Comparison of ENCODE assay signal across 9 cellular contexts in genomic region chr4:6641971-6642320, GRCh38. TPM values are rescaled to one million over a fixed set of nuclear protein-coding genes. Genes with fewer than 3 reads are reported as not detected.
A peak's percentile ranks its signal among the peaks of the same experiment; 100 is the strongest.
DNase-seq lines count a peak whose midpoint lies in the region; ATAC-seq, FAIRE-seq and TF ChIP-seq lines count a peak whose summit lies in the region.
"Had no signal": no experiment of that assay in that cellular context is flagged by ENCODE, and none has a peak within 500 bp of the region (broad histone marks: within the 10 kb centered on the region; RNA-seq: fewer than 3 reads in every experiment).

No MANE protein-coding gene starts in this region.

- peak overlapping the region; percentile 99 for H3K4me2 ChIP-seq in A549
- peak overlapping the region; percentile 99 for H3K4me2 ChIP-seq in IMR-90 (ENCODE audit: low read depth, low read length)

- WGBS in A549 (ENCODE audit: missing lambda C conversion rate) = 67% methylated on average over 5 of the region's 5 CpGs
- WGBS in IMR-90 (ENCODE audit: extremely low coverage in 2 of 2, insufficient read length in 1 of 2), 2 experiments = 65% methylated on average over 4 of the region's 5 CpGs; no CpG with 5 or more reads in 1 of the 2 experiments

- H2AFZ ChIP-seq in IMR-90 (replicated peaks; ENCODE audit: low read length, poor library complexity) = no peak overlapping the region

- H3K9me1 ChIP-seq in IMR-90 (ENCODE audit: insufficient read depth, low read length) = peaks cover 13% of the 10 kb centered on the region

- TF ChIP-seq CTCF in A549 (IDR thresholded peaks at IDR 0.05) (no peak), IMR-90 (conservative IDR thresholded peaks at IDR 0.05; ENCODE audit: low read depth, low read length) (no peak), chondrocyte (IDR thresholded peaks at IDR 0.05) (no peak)

- H3K27ac Mint-ChIP-seq in chondrocyte (ENCODE audit: unreplicated experiment) = peak overlapping the region; percentile 99

- H3K27me3 Mint-ChIP-seq in chondrocyte (ENCODE audit: low read depth) = no peaks in the 10 kb centered on the region

- no peak for TF ChIP-seq EP300 in A549 (IDR thresholded peaks at IDR 0.05)

- H3K4me1 ChIP-seq in A549 (peaks cover 10% of the 10 kb centered on the region), IMR-90 (ENCODE audit: control insufficient read depth, insufficient read depth, low read length) (peaks cover 10% of the 10 kb centered on the region), muscle layer of colon (ENCODE audit: insufficient read depth, low read length) (peaks cover 23% of the 10 kb centered on the region)

- 0 out of 2 replicates have a peak overlapping the region, but pooled peaks have one; percentile 80 for H3K14ac ChIP-seq in IMR-90 (replicated peaks; ENCODE audit: low read depth, low read length)

- H3K27me3 ChIP-seq in IMR-90 (ENCODE audit: control insufficient read depth, insufficient read depth, low read length) (no peaks in the 10 kb centered on the region; the same call in 1 of the 2 replicates), muscle layer of colon (ENCODE audit: control insufficient read depth in 1 of 2, insufficient read depth in 2 of 2, low read length in 2 of 2) (no peaks in the 10 kb centered on the region)

- no peak overlapping the region for H4K8ac ChIP-seq in IMR-90 (ENCODE audit: low read depth in 2 of 2, low read length in 2 of 2)

- H2BK120ac ChIP-seq in IMR-90 (ENCODE audit: low read depth, low read length) = no peak overlapping the region

- POLR2A ChIA-PET in A549 (lab: Yijun Ruan, JAX) = no interaction called here
- POLR2A ChIA-PET in IMR-90 (lab: Charles Lee; ENCODE audit: unreplicated experiment) = no interaction called here

- H3K9me3 Mint-ChIP-seq in chondrocyte (ENCODE audit: low read depth) = no peaks in the 10 kb centered on the region

- dilution Hi-C loops in IMR-90 (cut with HindIII; ENCODE audit: low sequenced_read_pairs, unreplicated experiment) = no loop called here

- H3K4me3 ChIP-seq in A549 = peak overlapping the region; percentile 62
- peak overlapping the region; percentile 82 for H3K4me3 ChIP-seq in IMR-90 (ENCODE audit: insufficient read depth, low read depth, low read length)
- H3K4me3 ChIP-seq in muscle layer of colon (ENCODE audit: low read depth in 1 of 2, low read length in 2 of 2) = peak overlapping the region; percentile 88 to 94

- intact Hi-C loops in IMR-90 (cut with micrococcal nuclease) = loop anchor here (2.0 kb wide), 2 partner anchors 67 to 75 kb away; partner anchors contain the start of genes BLOC1S4 and MRFAP1L1

- TF ChIP-seq RAD21 in A549 (conservative IDR thresholded peaks at IDR 0.05 in 1 of 2, IDR thresholded peaks at IDR 0.05 in 1 of 2) = no peak
- TF ChIP-seq RAD21 in IMR-90 (IDR thresholded peaks at IDR 0.05; ENCODE audit: low read length) = no peak

- no peak overlapping the region for H2BK5ac ChIP-seq in IMR-90 (ENCODE audit: low read depth, low read length, poor library complexity, severe bottlenecking)

- CTCF ChIA-PET in A549 (lab: Yijun Ruan, JAX) (interaction anchor here (1.5 to 2.5 kb wide), 4 partner anchors 10 to 96 kb away, joined by 4 to 13 read pairs (median 6); no protein-coding TSS in a partner anchor), IMR-90 (lab: Yijun Ruan, JAX) (interaction anchor here (0.6 kb wide), 1 partner anchor 16 kb away, joined by 3 read pairs; no protein-coding TSS in a partner anchor)

- H3K36me3 ChIP-seq in IMR-90 (ENCODE audit: control insufficient read depth, insufficient read depth, low read length) (peaks cover 13% of the 10 kb centered on the region), muscle layer of colon (ENCODE audit: insufficient read depth, low read length) (peaks cover 25% of the 10 kb centered on the region)

- TF ChIP-seq POLR2A in A549 (IDR thresholded peaks at IDR 0.05; ENCODE audit: low read length) = no peak
- no peak for TF ChIP-seq POLR2A in IMR-90 (IDR thresholded peaks at IDR 0.05; ENCODE audit: low read depth, low read length)

- peak overlapping the region; percentile 96 for H3K4me3 Mint-ChIP-seq in chondrocyte (ENCODE audit: unreplicated experiment)

- peaks cover 12 to 41% of the 10 kb centered on the region in 2 experiments for H3K79me1 ChIP-seq in IMR-90 (ENCODE audit: low read depth in 1 of 2, low read length in 2 of 2)

- peaks cover 35% of the 10 kb centered on the region for H4K20me1 ChIP-seq in IMR-90 (ENCODE audit: insufficient read depth, low read length)

- H3K4ac ChIP-seq in IMR-90 (ENCODE audit: low read depth, low read length) = no peak overlapping the region

- peak overlapping the region; percentile 97 for H3K9ac ChIP-seq in IMR-90 (ENCODE audit: low read depth, low read length)
- peak overlapping the region; percentile 79 for H3K9ac ChIP-seq in muscle layer of colon (ENCODE audit: low read length)

- H3K56ac ChIP-seq in IMR-90 (ENCODE audit: extremely low read depth, insufficient read depth, low read length) = peak overlapping the region; percentile 31; the same call in 1 of the 2 replicates

- H3K27ac ChIP-seq in A549 = peak overlapping the region; percentile 87 to 98; a peak in 4 of 6 replicates
- H3K27ac ChIP-seq in IMR-90 (ENCODE audit: insufficient read depth, low read length) = no peak overlapping the region
- peak overlapping the region; percentile 99 for H3K27ac ChIP-seq in muscle layer of colon (ENCODE audit: low read depth, low read length)

- no peak for DNase-seq in A549 (ENCODE audit: low read depth in 1 of 2, low spot score in 1 of 2)
- peak; percentile 45 for DNase-seq in IMR-90
- no peak for DNase-seq in chondrocyte (ENCODE audit: low spot score)
- DNase-seq in activated effector memory CD4-positive, alpha-beta T cell treated with anti-CD3 and anti-CD28 coated beads, Interleukin-2, amount 50 U/mL, for 16 hours = no peak
- no peak for DNase-seq in effector CD8-positive, alpha-beta T cell (lab: John Stamatoyannopoulos, UW)
- DNase-seq: NCI-H1694 had no signal

- no peak overlapping the region for H2AK5ac ChIP-seq in IMR-90 (ENCODE audit: low read depth, low read length)

- no peak overlapping the region for H4K91ac ChIP-seq in IMR-90 (ENCODE audit: insufficient read depth, low read depth, low read length)

- no peak overlapping the region for H3K18ac ChIP-seq in IMR-90 (ENCODE audit: low read depth, low read length)

- H2BK20ac ChIP-seq in IMR-90 (ENCODE audit: low read depth, low read length) = no peak overlapping the region

- BruUV-seq in IMR-90 (replicated peaks; lab: Mats Ljungman, UMichigan) = no TSS peak

- H4K5ac ChIP-seq in IMR-90 (ENCODE audit: low read depth, low read length) = no peak overlapping the region

- H3K4me1 Mint-ChIP-seq in chondrocyte (ENCODE audit: low read depth) = peaks cover 24% of the 10 kb centered on the region

- H3K9me3 ChIP-seq in A549 (no peaks in the 10 kb centered on the region), IMR-90 (ENCODE audit: control insufficient read depth, insufficient read depth, low read length) (no peaks in the 10 kb centered on the region), muscle layer of colon (ENCODE audit: low read length) (no peaks in the 10 kb centered on the region)

- in situ Hi-C loops in IMR-90 (cut with MboI; ENCODE audit: low sequenced_read_pairs) = no loop called here

- no peak for ATAC-seq in A549
- no peak for ATAC-seq in IMR-90 (ENCODE audit: low read depth)
- no peak for ATAC-seq in HG03457 (IDR thresholded peaks at IDR 0.05; ENCODE audit: unreplicated experiment)
- ATAC-seq in HG03196 (IDR thresholded peaks at IDR 0.05; ENCODE audit: unreplicated experiment) = no peak

- H3K23ac ChIP-seq in IMR-90 (ENCODE audit: low read depth, low read length) = 0 out of 2 replicates have a peak overlapping the region, but pooled peaks have one; percentile 32

- no peak overlapping the region for H2AK9ac ChIP-seq in IMR-90 (replicated peaks; ENCODE audit: low read depth, low read length, poor library complexity)

- H3K36me3 Mint-ChIP-seq in chondrocyte (ENCODE audit: low read depth) = peaks cover 17% of the 10 kb centered on the region

- no peak for FAIRE-seq in A549 (lab: Jason Lieb, UNC)

- H2BK15ac ChIP-seq in IMR-90 (ENCODE audit: low read depth, low read length) = no peak overlapping the region

TF ChIP-seq in A549, 52 proteins besides CTCF, POLR2A, EP300 and RAD21 (continues in another document):
- TF ChIP-seq ZFP36 (IDR thresholded peaks at IDR 0.05; ENCODE audit: borderline replicate concordance, partially characterized antibody) = no peak
- no peak for TF ChIP-seq CBX8 (IDR thresholded peaks at IDR 0.05)
- no peak for TF ChIP-seq EHF (CRISPR knock-in tag; IDR thresholded peaks at IDR 0.05)
- TF ChIP-seq ZNF302 (CRISPR knock-in tag; IDR thresholded peaks at IDR 0.05) = no peak
- no peak for TF ChIP-seq HDAC2 (IDR thresholded peaks at IDR 0.05)
- no peak for TF ChIP-seq NPAS2 (CRISPR knock-in tag; IDR thresholded peaks at IDR 0.05; ENCODE audit: borderline replicate concordance)

TF ChIP-seq in IMR-90, 13 proteins besides CTCF, POLR2A, EP300 and RAD21:
- TF ChIP-seq CHD1 (IDR thresholded peaks at IDR 0.05; ENCODE audit: low read depth, low read length) = no peak
- TF ChIP-seq MXI1 (IDR thresholded peaks at IDR 0.05; ENCODE audit: borderline replicate concordance, low read depth, low read length) = peak; percentile 54

RNA-seq across cellular contexts. Expression of gene MRFAP1, which starts 1.5 kb away (rescaled TPM):
- polyA plus RNA-seq in A549 (2011; rRNA removed) (185 and 272 TPM in 2 replicates), A549 (2017; fragmentation: RNase III; extraction: RNeasy Plus Mini Kit Qiagen cat#74134 plus additional on column Dnase treatment) (293 to 304 TPM (median 294 TPM) in 3 replicates), IMR-90 (2012; rRNA removed) (268 and 279 TPM in 2 replicates)
- 211 and 261 TPM in 2 replicates for polyA plus RNA-seq in A549 (2012; cell fraction: cytosol; rRNA removed)
- 116 and 120 TPM in 2 replicates for polyA plus RNA-seq in A549 (2012; cell fraction: nucleus; rRNA removed)
- 23.9 and 24.5 TPM in 2 replicates for polyA minus RNA-seq in A549 (2011; rRNA and poly(A)+ RNA removed)
- total RNA-seq in IMR-90 (2012; rRNA removed) (65.4 and 131 TPM in 2 replicates), chondrocyte (247 to 293 TPM (median 250 TPM) in 3 replicates)
- 176 and 281 TPM in 2 replicates for polyA plus RNA-seq in IMR-90 (2012; cell fraction: cytosol; rRNA removed)
- polyA plus RNA-seq in IMR-90 (2012; cell fraction: nucleus; rRNA removed; ENCODE audit: low replicate concordance) = 72.6 and 119 TPM in 2 replicates

RNA-seq across cellular contexts. Expression of gene S100P, which starts 51.7 kb away (rescaled TPM):
- polyA plus RNA-seq in A549 (2011; rRNA removed) = 171 and 291 TPM in 2 replicates
- 46.4 and 54.2 TPM in 2 replicates for polyA plus RNA-seq in A549 (2012; cell fraction: cytosol; rRNA removed)
- polyA plus RNA-seq in A549 (2012; cell fraction: nucleus; rRNA removed) = 11.5 and 12.5 TPM in 2 replicates
- 11.4 to 20.9 TPM (median 16.0 TPM) in 3 replicates for polyA plus RNA-seq in A549 (2017; fragmentation: RNase III; extraction: RNeasy Plus Mini Kit Qiagen cat#74134 plus additional on column Dnase treatment)
- polyA minus RNA-seq in A549 (2011; rRNA and poly(A)+ RNA removed) = 20.1 and 28.1 TPM in 2 replicates
- not detected in 2 replicates for total RNA-seq in IMR-90 (2012; rRNA removed)
- polyA plus RNA-seq in IMR-90 (2012; rRNA removed) = not detected in 2 replicates
- polyA plus RNA-seq in IMR-90 (2012; cell fraction: cytosol; rRNA removed) = not detected in 2 replicates
- polyA plus RNA-seq in IMR-90 (2012; cell fraction: nucleus; rRNA removed; ENCODE audit: low replicate concordance) = 0.06 TPM in 1 of 2 replicates, not detected in the other
- 0.95 to 1.1 TPM in 2 of 3 replicates, not detected in the other for total RNA-seq in chondrocyte
